ENCODE assay signal across 16 cellular contexts in the genomic region with DNA sequence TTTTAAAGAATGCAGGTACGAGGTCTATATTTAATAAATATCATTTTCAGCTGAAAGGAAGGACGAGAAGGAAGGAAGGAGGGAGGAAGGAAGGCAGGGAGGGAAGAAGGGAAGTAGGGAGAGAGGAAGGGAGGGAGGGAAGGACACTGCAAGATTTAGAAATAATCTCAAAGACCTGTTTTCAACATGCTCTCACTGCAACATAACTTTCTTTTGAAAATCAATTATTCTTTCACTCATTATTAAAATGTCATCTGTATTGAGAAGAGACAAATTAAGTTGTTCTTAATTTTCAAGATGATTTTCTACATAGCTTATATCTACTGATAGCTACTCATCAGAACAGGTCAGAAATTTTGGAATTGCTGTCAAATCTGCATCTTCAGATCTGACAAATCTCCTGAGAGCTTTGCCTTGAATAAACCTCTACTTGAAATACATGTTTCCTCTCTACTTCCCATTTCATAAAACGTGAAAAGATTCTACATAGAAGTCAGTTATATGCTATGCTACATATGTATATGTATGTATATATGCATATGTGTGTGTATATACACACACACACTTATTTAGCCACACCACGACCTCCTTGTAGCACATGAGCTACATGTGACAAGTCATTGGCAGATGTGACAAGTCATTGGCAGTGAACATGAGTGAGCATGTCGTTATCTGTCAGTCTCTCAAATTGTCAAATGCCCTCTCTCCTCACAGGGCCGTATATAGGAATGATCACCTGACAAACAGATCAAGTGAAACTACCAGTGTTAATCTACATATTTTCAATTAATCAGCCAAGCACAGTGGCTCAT.
DNase-seq lines count a peak whose midpoint lies in the region; ATAC-seq and TF ChIP-seq lines count a peak whose summit lies in the region.
"Had no signal": no experiment of that assay in that cellular context is flagged by ENCODE, and none has a peak within 500 bp of the region (broad histone marks: within the 10 kb centered on the region; RNA-seq: fewer than 3 reads in every experiment).

No MANE protein-coding gene starts in this region.

- TF ChIP-seq EP300 in neural cell (conservative IDR thresholded peaks at IDR 0.05; ENCODE audit: poor library complexity, severe bottlenecking), result peak; percentile 91

- peak overlapping the region in 6 of 11 experiments; percentile 10 to 51 (median 15); a peak in 6 of 22 replicates for H3K4me2 ChIP-seq in BLaER1 treated with 17β-estradiol and CSF1 and Interleukin-3, amounts not matched to agents 10 nM and 100 nM
- H3K4me2 ChIP-seq in neural cell (ENCODE audit: low read length), result no peak overlapping the region
- H3K4me2 ChIP-seq: KMS-11 had no signal

- H3K4me3 ChIP-seq in A673 (ENCODE audit: low read depth, low read length, poor library complexity, severe bottlenecking) (no peak overlapping the region), HEK293 (ENCODE audit: low read depth, low read length) (no peak overlapping the region), neural cell (ENCODE audit: low read length) (no peak overlapping the region), esophagus squamous epithelium (no peak overlapping the region), right cardiac atrium (ENCODE audit: low read length) (no peak overlapping the region)
- H3K4me3 ChIP-seq in BLaER1 treated with 17β-estradiol and CSF1 and Interleukin-3, amounts not matched to agents 10 nM and 100 nM, result no peak overlapping the region
- H3K4me3 ChIP-seq: GM23248, HAP-1 had no signal

- no TSS peak for BruUV-seq in A673 (replicated peaks; lab: Mats Ljungman, UMichigan)

- H3K9me3 ChIP-seq in A673 (ENCODE audit: low read depth, low read length, poor library complexity, severe bottlenecking) (no peaks in the 10 kb centered on the region), HEK293 (ENCODE audit: control insufficient read depth, insufficient read depth, low read depth, low read length) (no peaks in the 10 kb centered on the region), neural cell (ENCODE audit: low read length) (no peaks in the 10 kb centered on the region), esophagus squamous epithelium (no peaks in the 10 kb centered on the region), right cardiac atrium (ENCODE audit: control insufficient read depth, low read length) (no peaks in the 10 kb centered on the region)
- 0 out of 22 replicates have a peak, but pooled peaks cover 0 to 4% (median 0%) of the 10 kb centered on the region in 11 experiments for H3K9me3 ChIP-seq in BLaER1 treated with 17β-estradiol and CSF1 and Interleukin-3, amounts not matched to agents 10 nM and 100 nM (replicated peaks in 1 of 11)
- H3K9me3 ChIP-seq: BE2C, HAP-1 had no signal

- no peak for TF ChIP-seq RAD21 in neural cell (conservative IDR thresholded peaks at IDR 0.05)

- no peaks in the 10 kb centered on the region for H4K20me1 ChIP-seq in BLaER1 treated with 17β-estradiol and CSF1 and Interleukin-3, amounts not matched to agents 10 nM and 100 nM
- H4K20me1 ChIP-seq in neural cell (ENCODE audit: insufficient read depth), result no peaks in the 10 kb centered on the region

- H3K9me2 ChIP-seq in neural cell (ENCODE audit: insufficient read depth, low read length), result no peaks in the 10 kb centered on the region

- H3K36me3 ChIP-seq in A673 (ENCODE audit: insufficient read depth, low read length, poor library complexity, severe bottlenecking), result no peaks in the 10 kb centered on the region
- no peaks in the 10 kb centered on the region for H3K36me3 ChIP-seq in BLaER1 treated with 17β-estradiol and CSF1 and Interleukin-3, amounts not matched to agents 10 nM and 100 nM
- no peaks in the 10 kb centered on the region for H3K36me3 ChIP-seq in HEK293 (ENCODE audit: control insufficient read depth in 2 of 2, insufficient read depth in 1 of 2, low read length in 2 of 2)
- no peaks in the 10 kb centered on the region for H3K36me3 ChIP-seq in neural cell (ENCODE audit: insufficient read depth, low read length)
- H3K36me3 ChIP-seq in esophagus squamous epithelium, result no peaks in the 10 kb centered on the region
- H3K36me3 ChIP-seq: BE2C, HAP-1 had no signal

- H3F3A ChIP-seq in neural cell (ENCODE audit: insufficient read depth, low read length, poor library complexity, severe bottlenecking), result no peaks in the 10 kb centered on the region

- TF ChIP-seq CTCF in A673 (conservative IDR thresholded peaks at IDR 0.05; ENCODE audit: low read depth, low read length) (no peak), HEK293 (tag by site-specific recombination; IDR thresholded peaks at IDR 0.05) (no peak), neural cell (IDR thresholded peaks at IDR 0.05; ENCODE audit: poor library complexity, severe bottlenecking) (no peak), esophagus squamous epithelium (IDR thresholded peaks at IDR 0.05) (no peak)

- 55 to 63% methylated on average over 6 of the region's 6 CpGs for WGBS in esophagus squamous epithelium, 2 donors
- WGBS in right cardiac atrium, result 57% methylated on average over 6 of the region's 6 CpGs

- H3K79me2 ChIP-seq in neural cell (replicated peaks; ENCODE audit: insufficient read depth, low read length), result no peaks in the 10 kb centered on the region

- H3K27ac ChIP-seq in A673 (ENCODE audit: low read depth, low read length, poor library complexity, severe bottlenecking) (peak overlapping the region; percentile 8), HEK293 (ENCODE audit: extremely low read depth, low read depth, low read length) (no peak overlapping the region), neural cell (ENCODE audit: low read length) (no peak overlapping the region), esophagus squamous epithelium (no peak overlapping the region), right cardiac atrium (ENCODE audit: low read length) (no peak overlapping the region)
- H3K27ac ChIP-seq in BLaER1 treated with 17β-estradiol and CSF1 and Interleukin-3, amounts not matched to agents 10 nM and 100 nM, result no peak overlapping the region
- H3K27ac ChIP-seq: GM23248, KMS-11 had no signal

- no peak for TF ChIP-seq POLR2A in esophagus squamous epithelium (IDR thresholded peaks at IDR 0.05)

- DNase-seq in A673 (ENCODE audit: low spot score), result no peak
- no peak for DNase-seq in esophagus squamous epithelium (lab: John Stamatoyannopoulos, UW)
- DNase-seq in right cardiac atrium, result no peak
- DNase-seq: ACHN; BE2C; Calu3; CD4-positive, alpha-beta memory T cell; DMS79 treated with DMSO at 0.1 percent for 48 hours; GF-D8; GM23248; HFFc6 had no signal

- POLR2A ChIA-PET in A673 (lab: Charles Lee; ENCODE audit: low non-redundant PET) (no interaction called here), HEK293 (lab: Yijun Ruan, JAX) (no interaction called here)

- CTCF ChIA-PET in A673 (lab: Charles Lee) (no interaction called here), HEK293 (lab: Yijun Ruan, JAX) (interaction anchor here (0.6 kb wide), 1 partner anchor 322 kb away, joined by 3 read pairs; no protein-coding TSS in a partner anchor)

- H3K27me3 ChIP-seq in A673 (replicated peaks; ENCODE audit: insufficient read depth, low read depth, low read length, poor library complexity) (no peaks in the 10 kb centered on the region), neural cell (ENCODE audit: insufficient read depth, low read depth, low read length) (no peaks in the 10 kb centered on the region), esophagus squamous epithelium (no peaks in the 10 kb centered on the region), right cardiac atrium (ENCODE audit: control insufficient read depth, insufficient read depth) (no peaks in the 10 kb centered on the region)
- H3K27me3 ChIP-seq in BLaER1 treated with 17β-estradiol and CSF1 and Interleukin-3, amounts not matched to agents 10 nM and 100 nM, result no peaks in the 10 kb centered on the region

- no peak overlapping the region for H2AFZ ChIP-seq in neural cell (ENCODE audit: low read depth, low read length)
- H2AFZ ChIP-seq: GM23248 had no signal

- no peak overlapping the region for H3K9ac ChIP-seq in BLaER1 treated with 17β-estradiol and CSF1 and Interleukin-3, amounts not matched to agents 10 nM and 100 nM
- no peak overlapping the region for H3K9ac ChIP-seq in neural cell (ENCODE audit: low read length)
- H3K9ac ChIP-seq: GM23248, KMS-11 had no signal

- no peak for ATAC-seq in right cardiac atrium

- H3K4me1 ChIP-seq in A673 (ENCODE audit: insufficient read depth, low read length, poor library complexity, severe bottlenecking) (peaks cover 22% of the 10 kb centered on the region), HEK293 (ENCODE audit: control insufficient read depth, insufficient read depth, low read length) (peaks cover 10% of the 10 kb centered on the region), esophagus squamous epithelium (peaks cover 15 to 40% (median 20%) of the 10 kb centered on the region in 3 donors), right cardiac atrium (ENCODE audit: control insufficient read depth, insufficient read depth, low read length) (peaks cover 2% of the 10 kb centered on the region)
- H3K4me1 ChIP-seq in BLaER1 treated with 17β-estradiol and CSF1 and Interleukin-3, amounts not matched to agents 10 nM and 100 nM, result peaks cover 40 to 77% (median 61%) of the 10 kb centered on the region in 10 experiments
- H3K4me1 ChIP-seq: BE2C, HAP-1 had no signal

- intact Hi-C loops in A673 (cut with micrococcal nuclease; ENCODE audit: unreplicated experiment) (no loop called here), esophagus squamous epithelium (cut with DNase I) (no loop called here), right cardiac atrium (cut with DNase I) (no loop called here)

TF ChIP-seq in HEK293, 187 proteins besides CTCF, POLR2A, EP300 and RAD21:
- 0 out of 2 replicates have a peak, but pooled peaks have one; percentile 24 for TF ChIP-seq ZNF366 (tag by site-specific recombination; conservative IDR thresholded peaks at IDR 0.05)
- no peak for TF ChIP-seq ZNF548 (tag by site-specific recombination; IDR thresholded peaks at IDR 0.05)

TF ChIP-seq in neural cell, 6 proteins besides CTCF, POLR2A, EP300 and RAD21 (continues in another document):
- TF ChIP-seq EZH2 (IDR thresholded peaks at IDR 0.05; ENCODE audit: borderline replicate concordance, insufficient read depth, low read length, poor library complexity, severe bottlenecking), result no peak
